In the genomic region with DNA sequence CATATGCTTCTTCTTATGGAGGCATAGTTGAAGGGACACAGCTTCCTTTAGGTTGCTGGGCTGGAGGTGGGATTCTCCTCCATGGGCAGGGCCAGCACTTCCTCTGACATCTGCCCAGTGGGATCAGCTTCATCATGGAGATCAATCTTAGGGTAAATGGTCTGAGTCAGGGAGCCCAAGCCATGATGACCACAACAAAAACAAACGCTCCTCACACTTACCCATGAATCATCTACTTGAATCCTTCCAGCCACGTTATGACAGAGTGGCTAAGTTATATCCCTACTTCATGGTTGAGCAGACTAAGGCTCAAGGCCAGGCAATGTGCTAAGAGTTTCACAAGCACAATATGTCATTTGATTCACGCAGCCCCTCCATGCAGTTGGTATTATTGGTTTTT, we compare ENCODE assay signal across 18 cellular contexts.
DNase-seq lines count a peak whose midpoint lies in the region; ATAC-seq and TF ChIP-seq lines count a peak whose summit lies in the region.
"Had no signal": no experiment of that assay in that cellular context is flagged by ENCODE, and none has a peak within 500 bp of the region (broad histone marks: within the 10 kb centered on the region; RNA-seq: fewer than 3 reads in every experiment).

No MANE protein-coding gene starts in this region.

- H3K4me1 ChIP-seq in mammary epithelial cell (ENCODE audit: insufficient read depth, low read length): peaks cover 4% of the 10 kb centered on the region
- H3K4me1 ChIP-seq in body of pancreas: no peaks in the 10 kb centered on the region
- H3K4me1 ChIP-seq: HAP-1, pancreas, upper lobe of left lung had no signal

- WGBS in mammary epithelial cell (ENCODE audit: low coverage, missing lambda C conversion rate): 0% methylated on average over 2 of the region's 3 CpGs
- 71 to 80% methylated on average over 3 of the region's 3 CpGs for WGBS in body of pancreas, 2 donors

- in situ Hi-C loops in mammary epithelial cell (cut with MboI; ENCODE audit: low sequenced_read_pairs in 2 of 2): no loop called here

- H3K9me3 ChIP-seq in mammary epithelial cell (replicated peaks; ENCODE audit: insufficient read depth, low read length) (no peaks in the 10 kb centered on the region), body of pancreas (no peaks in the 10 kb centered on the region)
- H3K9me3 ChIP-seq: HAP-1, pancreas, upper lobe of left lung had no signal

- no peak for TF ChIP-seq POLR2A in body of pancreas (IDR thresholded peaks at IDR 0.05)

- H3K36me3 ChIP-seq in mammary epithelial cell (ENCODE audit: insufficient read depth, low read length) (no peaks in the 10 kb centered on the region), body of pancreas (replicated peaks in 1 of 2; ENCODE audit: insufficient read depth in 1 of 2, low read depth in 2 of 2) (no peaks in the 10 kb centered on the region)
- H3K36me3 ChIP-seq: HAP-1, pancreas, upper lobe of left lung had no signal

- H3K4me2 ChIP-seq in mammary epithelial cell (ENCODE audit: insufficient read depth, low read depth, low read length): no peak overlapping the region
- H3K4me2 ChIP-seq: PC-9 had no signal

- H3K4me3 ChIP-seq in mammary epithelial cell (replicated peaks in 1 of 3; ENCODE audit: insufficient read depth in 1 of 3, low read depth in 2 of 3, low read length in 3 of 3) (no peak overlapping the region), body of pancreas (no peak overlapping the region)
- H3K4me3 ChIP-seq: HAP-1, pancreas, PC-9, upper lobe of left lung had no signal

- no peaks in the 10 kb centered on the region for H3K79me2 ChIP-seq in mammary epithelial cell (ENCODE audit: insufficient read depth, low read length)

- H3K27me3 ChIP-seq in mammary epithelial cell (ENCODE audit: insufficient read depth, low read length) (peaks cover 2% of the 10 kb centered on the region), body of pancreas (no peaks in the 10 kb centered on the region)
- H3K27me3 ChIP-seq: pancreas, upper lobe of left lung had no signal

- ATAC-seq in body of pancreas: no peak
- ATAC-seq in HG03097 (IDR thresholded peaks at IDR 0.05; ENCODE audit: low FRiP score, unreplicated experiment): no peak
- ATAC-seq: pancreas had no signal

- intact Hi-C loops in mammary epithelial cell (cut with micrococcal nuclease): no loop called here
- intact Hi-C loops in body of pancreas (cut with DNase I): no loop called here

- H4K20me1 ChIP-seq in mammary epithelial cell (ENCODE audit: insufficient read depth, low read length): no peaks in the 10 kb centered on the region

- BruUV-seq in mammary epithelial cell (replicated peaks; lab: Mats Ljungman, UMichigan): no TSS peak

- CTCF ChIA-PET in mammary epithelial cell (lab: Charles Lee; ENCODE audit: low non-redundant PET): no interaction called here

- H3K9ac ChIP-seq in mammary epithelial cell (ENCODE audit: insufficient read depth, low read length): no peak overlapping the region

- DNase-seq in AG08396 (ENCODE audit: low spot score) (peak; percentile 53), LHCN-M2 (ENCODE audit: low read depth) (peak; percentile 84), mammary epithelial cell (peak; percentile 76), kidney glomerular epithelial cell (lab: John Stamatoyannopoulos, UW) (peak; percentile 98), body of pancreas (no peak), NCI-H1105 (lab: John Stamatoyannopoulos, UW) (no peak), C1 segment of cervical spinal cord (lab: John Stamatoyannopoulos, UW) (no peak)
- DNase-seq: activated T-cell treated with anti-CD3 and anti-CD28 coated beads, Interleukin-2, amount 50 U/mL, for 1 hour; aorta; effector CD8-positive, alpha-beta T cell; NCI-H1092; NCI-H345; pancreas; PC-9; T-helper 1 cell; upper lobe of left lung had no signal

- dilution Hi-C loops in mammary epithelial cell (cut with HindIII; ENCODE audit: low sequenced_read_pairs): loop anchor here (5.0 kb wide), 1 partner anchor 67 kb away; no protein-coding TSS in a partner anchor

- TF ChIP-seq CTCF in mammary epithelial cell (conservative IDR thresholded peaks at IDR 0.05 in 1 of 2, IDR thresholded peaks at IDR 0.05 in 1 of 2; ENCODE audit: extremely low read depth in 1 of 2, insufficient read depth in 1 of 2, low read depth in 1 of 2, low read length in 2 of 2) (no peak), body of pancreas (IDR thresholded peaks at IDR 0.05) (no peak)

- H3K27ac ChIP-seq in mammary epithelial cell (ENCODE audit: insufficient read depth, low read depth, low read length) (no peak overlapping the region), body of pancreas (no peak overlapping the region)
- H3K27ac ChIP-seq: pancreas, PC-9, upper lobe of left lung had no signal

- H2AFZ ChIP-seq in mammary epithelial cell (ENCODE audit: low read depth, low read length): no peak overlapping the region
- H2AFZ ChIP-seq: PC-9 had no signal

Comparison
In these comparisons a context has a peak if more than half of its experiments do, and no peak if none do; other contexts are left out.
1. DNase-seq: peak in AG08396 (single experiment), LHCN-M2 (single experiment), mammary epithelial cell (single experiment) and kidney glomerular epithelial cell (single experiment); none in body of pancreas (0 of 4), NCI-H1105 (single experiment) and C1 segment of cervical spinal cord (0 of 14).